10 cellular contexts compared by ENCODE assay signal in the genomic region with DNA sequence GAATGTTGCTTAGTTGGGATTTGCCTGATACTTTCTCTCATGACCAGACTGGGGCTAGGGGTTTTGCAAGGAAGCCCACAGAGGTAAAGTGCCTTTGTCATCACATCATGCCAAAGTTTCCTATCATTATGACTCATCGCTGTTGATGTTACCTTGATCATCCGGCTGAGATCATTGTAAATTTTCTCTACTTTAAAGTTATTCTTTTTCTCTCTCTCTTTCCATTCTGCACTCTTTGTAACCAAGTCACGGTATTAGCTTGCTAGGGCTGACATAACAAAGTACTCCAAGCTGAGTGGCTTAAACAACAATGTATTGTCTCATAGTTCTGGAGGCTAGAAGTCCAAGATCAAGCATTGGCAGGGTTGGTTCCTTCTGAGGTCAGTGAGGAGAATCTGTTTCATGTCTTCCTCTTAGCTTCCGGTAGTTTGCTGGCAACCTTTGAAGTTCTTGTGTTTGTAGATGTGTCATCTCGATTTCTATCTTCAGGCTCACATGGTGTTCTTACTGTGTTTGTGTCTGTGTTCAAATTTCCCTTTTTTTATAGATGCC.
DNase-seq lines count a peak whose midpoint lies in the region; ATAC-seq and TF ChIP-seq lines count a peak whose summit lies in the region.
"Had no signal": no experiment of that assay in that cellular context is flagged by ENCODE, and none has a peak within 500 bp of the region (broad histone marks: within the 10 kb centered on the region; RNA-seq: fewer than 3 reads in every experiment).

No MANE protein-coding gene starts in this region.

- no peak overlapping the region for H3K9ac ChIP-seq in SK-N-SH

- intact Hi-C loops in activated T-helper 2 cell treated with anti-CD3 and anti-CD28 coated beads, Interferon-gamma antibody, Interleukin-2, Interleukin-4, amounts not matched to agents 10 μg/mL and 5 μg/mL and 100 μg/mL, durations not matched to agents 14 hours and 24 hours and 36 hours (cut with micrococcal nuclease) = loop anchor here (1.0 to 10.0 kb wide), 10 partner anchors 43 to 422 kb away; partner anchors contain the start of genes ARAP2 and DTHD1

- TF ChIP-seq CTCF in SK-N-SH (IDR thresholded peaks at IDR 0.05) (no peak), chondrocyte (IDR thresholded peaks at IDR 0.05) (no peak)

- no peak overlapping the region for H3K27ac ChIP-seq in SK-N-SH (ENCODE audit: low read depth in 2 of 2, low read length in 1 of 2)

- H3K27me3 Mint-ChIP-seq in activated T-helper 2 cell treated with anti-CD3 and anti-CD28 coated beads, Interferon-gamma antibody, Interleukin-2, Interleukin-4, amounts not matched to agents 10 μg/mL and 5 μg/mL and 100 μg/mL, durations not matched to agents 14 hours and 24 hours and 36 hours (ENCODE audit: low read depth) = peaks cover 17% of the 10 kb centered on the region
- H3K27me3 Mint-ChIP-seq in chondrocyte (ENCODE audit: low read depth) = peaks cover 15% of the 10 kb centered on the region

- H3K27me3 ChIP-seq in SK-N-SH (ENCODE audit: insufficient read depth) = no peaks in the 10 kb centered on the region

- no peaks in the 10 kb centered on the region for H3F3A ChIP-seq in SK-N-SH (replicated peaks; ENCODE audit: insufficient read depth)

- POLR2A ChIA-PET in SK-N-SH (lab: Yijun Ruan, JAX) = no interaction called here

- H3K27ac Mint-ChIP-seq in activated T-helper 2 cell treated with anti-CD3 and anti-CD28 coated beads, Interferon-gamma antibody, Interleukin-2, Interleukin-4, amounts not matched to agents 10 μg/mL and 5 μg/mL and 100 μg/mL, durations not matched to agents 14 hours and 24 hours and 36 hours = peak overlapping the region; percentile 97
- no peak overlapping the region for H3K27ac Mint-ChIP-seq in chondrocyte (ENCODE audit: unreplicated experiment)
- H3K27ac Mint-ChIP-seq: mesothelial cell of epicardium had no signal

- H3K36me3 Mint-ChIP-seq in activated T-helper 2 cell treated with anti-CD3 and anti-CD28 coated beads, Interferon-gamma antibody, Interleukin-2, Interleukin-4, amounts not matched to agents 10 μg/mL and 5 μg/mL and 100 μg/mL, durations not matched to agents 14 hours and 24 hours and 36 hours (ENCODE audit: low read depth) = no peaks in the 10 kb centered on the region
- no peaks in the 10 kb centered on the region for H3K36me3 Mint-ChIP-seq in chondrocyte (ENCODE audit: low read depth)
- H3K36me3 Mint-ChIP-seq: mesothelial cell of epicardium had no signal

- 22% methylated on average over 5 of the region's 5 CpGs for WGBS in SK-N-SH (ENCODE audit: low lambda C conversion rate)

- no peaks in the 10 kb centered on the region for H3K9me3 ChIP-seq in SK-N-SH

- H3K4me1 ChIP-seq in SK-N-SH (ENCODE audit: control insufficient read depth in 1 of 2, insufficient read depth in 2 of 2, low read depth in 1 of 2, low read length in 1 of 2) = no peaks in the 10 kb centered on the region

- H3K4me1 Mint-ChIP-seq in activated T-helper 2 cell treated with anti-CD3 and anti-CD28 coated beads, Interferon-gamma antibody, Interleukin-2, Interleukin-4, amounts not matched to agents 10 μg/mL and 5 μg/mL and 100 μg/mL, durations not matched to agents 14 hours and 24 hours and 36 hours (ENCODE audit: low read depth) = peaks cover 26% of the 10 kb centered on the region
- no peaks in the 10 kb centered on the region for H3K4me1 Mint-ChIP-seq in chondrocyte (ENCODE audit: low read depth)

- CTCF ChIA-PET in SK-N-SH (lab: Yijun Ruan, JAX) = no interaction called here

- no peak overlapping the region for H2AFZ ChIP-seq in SK-N-SH (ENCODE audit: low read depth)

- H3K4me2 ChIP-seq in SK-N-SH = no peak overlapping the region

- no peak for TF ChIP-seq RAD21 in SK-N-SH (IDR thresholded peaks at IDR 0.05; ENCODE audit: low read length)

- TF ChIP-seq EP300 in SK-N-SH (IDR thresholded peaks at IDR 0.05; ENCODE audit: borderline replicate concordance in 1 of 2, low read depth in 1 of 2, low read length in 1 of 2) = no peak

- H3K36me3 ChIP-seq in SK-N-SH (replicated peaks in 1 of 2; ENCODE audit: control insufficient read depth in 1 of 2, insufficient read depth in 2 of 2, low read length in 1 of 2) = no peaks in the 10 kb centered on the region

- ATAC-seq in GM19025 (IDR thresholded peaks at IDR 0.05; ENCODE audit: low read depth, unreplicated experiment) = peak; percentile 68
- ATAC-seq: Right ventricle myocardium inferior had no signal

- no peaks in the 10 kb centered on the region for H3K79me2 ChIP-seq in SK-N-SH (ENCODE audit: insufficient read depth)

- no peaks in the 10 kb centered on the region for H3K9me3 Mint-ChIP-seq in activated T-helper 2 cell treated with anti-CD3 and anti-CD28 coated beads, Interferon-gamma antibody, Interleukin-2, Interleukin-4, amounts not matched to agents 10 μg/mL and 5 μg/mL and 100 μg/mL, durations not matched to agents 14 hours and 24 hours and 36 hours
- no peaks in the 10 kb centered on the region for H3K9me3 Mint-ChIP-seq in chondrocyte (ENCODE audit: low read depth)
- H3K9me3 Mint-ChIP-seq: mesothelial cell of epicardium had no signal

- H3K4me3 Mint-ChIP-seq in activated T-helper 2 cell treated with anti-CD3 and anti-CD28 coated beads, Interferon-gamma antibody, Interleukin-2, Interleukin-4, amounts not matched to agents 10 μg/mL and 5 μg/mL and 100 μg/mL, durations not matched to agents 14 hours and 24 hours and 36 hours (ENCODE audit: low read depth) = peak overlapping the region; percentile 69
- no peak overlapping the region for H3K4me3 Mint-ChIP-seq in chondrocyte (ENCODE audit: unreplicated experiment)
- H3K4me3 Mint-ChIP-seq: mesothelial cell of epicardium had no signal

- DNase-seq in Jurkat, Clone E6-1 (ENCODE audit: low read depth, low spot score) = peak; percentile 15
- DNase-seq in activated T-helper 2 cell treated with anti-CD3 and anti-CD28 coated beads, Interferon-gamma antibody, Interleukin-2, Interleukin-4, amounts not matched to agents 10 μg/mL and 5 μg/mL and 100 μg/mL, durations not matched to agents 14 hours and 24 hours and 36 hours (ENCODE audit: low spot score) = peak; percentile 47
- peak in 2 of 3 donors; percentile 2 to 39 for DNase-seq in stimulated activated CD4-positive, alpha-beta T cell treated with anti-CD3 and anti-CD28 coated beads, Interleukin-12 subunit alpha, Interleukin-12 subunit beta, amount 100 ng/mL, for 48 hours (ENCODE audit: low read depth in 2 of 3, low spot score in 1 of 3)
- DNase-seq in SK-N-SH (no peak), anterior cingulate cortex (lab: John Stamatoyannopoulos, UW) (no peak), chondrocyte (ENCODE audit: low spot score) (no peak), foreskin melanocyte (no peak)

- no peak overlapping the region for H3K4me3 ChIP-seq in Jurkat, Clone E6-1 (ENCODE audit: low read length)
- H3K4me3 ChIP-seq in SK-N-SH (ENCODE audit: low read depth in 2 of 2, low read length in 1 of 2) = no peak overlapping the region

- H4K20me1 ChIP-seq in SK-N-SH (ENCODE audit: insufficient read depth) = no peaks in the 10 kb centered on the region

- no peaks in the 10 kb centered on the region for H3K9me2 ChIP-seq in SK-N-SH

TF ChIP-seq in SK-N-SH, 30 proteins besides CTCF, POLR2A, EP300 and RAD21:
- TF ChIP-seq FOXM1 (IDR thresholded peaks at IDR 0.05; ENCODE audit: low read depth) (no peak), POLR2AphosphoS5 (IDR thresholded peaks at IDR 0.05; ENCODE audit: low read depth, low read length) (no peak), GABPA (IDR thresholded peaks at IDR 0.05; ENCODE audit: low read depth) (no peak)

Comparison
In these comparisons a context has a peak if more than half of its experiments do, and no peak if none do; other contexts are left out.
1. DNase-seq: peak in Jurkat, Clone E6-1 (single experiment), activated T-helper 2 cell treated with anti-CD3 and anti-CD28 coated beads, Interferon-gamma antibody, Interleukin-2, Interleukin-4, amounts not matched to agents 10 μg/mL and 5 μg/mL and 100 μg/mL, durations not matched to agents 14 hours and 24 hours and 36 hours (single experiment) and stimulated activated CD4-positive, alpha-beta T cell treated with anti-CD3 and anti-CD28 coated beads, Interleukin-12 subunit alpha, Interleukin-12 subunit beta, amount 100 ng/mL, for 48 hours (2 of 3); none in SK-N-SH (single experiment), anterior cingulate cortex (0 of 58), chondrocyte (single experiment) and foreskin melanocyte (single experiment).